Comparison of ENCODE assay signal across 8 cellular contexts in the genomic region with DNA sequence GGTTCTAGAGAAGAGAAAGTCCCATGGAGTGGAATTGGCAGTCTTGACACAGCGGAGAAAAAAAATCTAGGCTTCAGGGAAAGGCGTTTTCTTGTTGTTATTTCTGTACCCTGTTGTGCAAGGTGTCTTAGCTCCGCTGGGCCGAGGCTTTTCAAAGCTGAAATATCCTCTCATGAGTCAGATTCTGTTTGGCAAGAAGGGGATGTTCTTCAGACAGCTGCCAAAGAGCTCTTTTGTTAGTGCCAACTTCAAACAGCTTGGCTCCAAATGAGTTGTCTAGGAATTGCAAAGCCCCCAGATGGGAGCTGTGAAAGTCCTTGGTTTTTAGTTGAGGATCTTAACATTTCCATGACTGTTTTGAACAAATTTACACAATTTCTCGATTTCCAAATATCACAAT. TPM values are rescaled to one million over a fixed set of nuclear protein-coding genes. Genes with fewer than 3 reads are reported as not detected.
DNase-seq lines count a peak whose midpoint lies in the region; ATAC-seq and TF ChIP-seq lines count a peak whose summit lies in the region.

No MANE protein-coding gene starts in this region.

- intact Hi-C loops in Right ventricle myocardium inferior (cut with DNase I) (no loop called here), cardiac septum (cut with DNase I) (loop anchor here (1.0 kb wide), 1 partner anchor 26 kb away; no protein-coding TSS in a partner anchor), posterior vena cava (cut with DNase I) (no loop called here)

- no peaks in the 10 kb centered on the region for H3K9me3 ChIP-seq in T-helper 17 cell (ENCODE audit: control insufficient read depth, low read length, poor library complexity, severe bottlenecking)

- peaks cover 15% of the 10 kb centered on the region for H3K36me3 Mint-ChIP-seq in T-helper 17 cell (ENCODE audit: low read depth)

- POLR2A ChIA-PET in GM10248 (lab: Yijun Ruan, JAX) = no interaction called here

- H3K27me3 Mint-ChIP-seq in T-helper 17 cell = no peaks in the 10 kb centered on the region

- ATAC-seq in Right ventricle myocardium inferior = peak; percentile 25
- ATAC-seq in T-helper 17 cell = no peak

- peak overlapping the region; percentile 83 for H3K27ac Mint-ChIP-seq in T-helper 17 cell

- peak overlapping the region; percentile 31 for H3K4me3 Mint-ChIP-seq in T-helper 17 cell

- CTCF ChIA-PET in GM10248 (lab: Yijun Ruan, JAX) = interaction anchor here (1.3 to 2.4 kb wide), 3 partner anchors 21 to 479 kb away, joined by 3 to 9 read pairs (median 4); no protein-coding TSS in a partner anchor

- TF ChIP-seq CTCF in GM10248 (IDR thresholded peaks at IDR 0.05; ENCODE audit: control extremely low read depth, extremely low read depth, low read depth, missing control alignments) = no peak

- H3K4me1 Mint-ChIP-seq in T-helper 17 cell = peaks cover 29% of the 10 kb centered on the region

- DNase-seq in Right ventricle myocardium inferior (ENCODE audit: missing footprints) = no peak
- DNase-seq in cardiac septum (ENCODE audit: low spot score) = no peak
- DNase-seq in T-helper 17 cell = no peak
- peak; percentile 34 for DNase-seq in glomerular endothelial cell (ENCODE audit: extremely low read depth, low read depth, low spot score)
- DNase-seq in posterior vena cava (ENCODE audit: low spot score) = peak; percentile 83
- no peak for DNase-seq in SHP77 treated with DMSO at 0.1 percent for 48 hours (lab: John Stamatoyannopoulos, UW)
- no peak for DNase-seq in GM10248 (ENCODE audit: extremely low spot score)
- DNase-seq in stimulated activated naive CD4-positive, alpha-beta T cell treated with Interleukin-2 at 50 U/mL for 16 hours (lab: John Stamatoyannopoulos, UW) = no peak

RNA-seq across cellular contexts. Expression of gene CRLS1, which starts 2.3 kb away (rescaled TPM):
- 104 TPM for total RNA-seq in Right ventricle myocardium inferior
- total RNA-seq in cardiac septum = 79.2 TPM
- total RNA-seq in T-helper 17 cell = 10 to 100 TPM; 19.7 to 21.9 TPM
- 21.6 and 25.3 TPM in 2 replicates for total RNA-seq in glomerular endothelial cell
- total RNA-seq in posterior vena cava = 10 to 100 TPM; 34.0 to 50.7 TPM

RNA-seq across cellular contexts. Expression of gene LRRN4, which starts 45.6 kb away (rescaled TPM):
- total RNA-seq in Right ventricle myocardium inferior = 0.46 TPM
- 0.11 TPM for total RNA-seq in cardiac septum
- not detected for total RNA-seq in T-helper 17 cell
- total RNA-seq in glomerular endothelial cell = 19.4 and 59.0 TPM in 2 replicates
- under 1 TPM; 0.10 to 0.19 TPM for total RNA-seq in posterior vena cava

RNA-seq across cellular contexts. Expression of gene MCM8, which starts 57.8 kb away (rescaled TPM):
- 6.4 TPM for total RNA-seq in Right ventricle myocardium inferior
- total RNA-seq in cardiac septum = 6.1 TPM
- total RNA-seq in T-helper 17 cell = 1 to 10 TPM; 2.8 to 3.4 TPM
- 4.6 and 4.7 TPM in 2 replicates for total RNA-seq in glomerular endothelial cell
- total RNA-seq in posterior vena cava = 1 to 10 TPM; 4.3 to 4.4 TPM

RNA-seq across cellular contexts. Expression of gene TRMT6, which starts 57.9 kb away (rescaled TPM):
- total RNA-seq in Right ventricle myocardium inferior = 6.1 TPM
- 13.5 TPM for total RNA-seq in cardiac septum
- 10 to 100 TPM; 12.8 to 14.6 TPM for total RNA-seq in T-helper 17 cell
- total RNA-seq in glomerular endothelial cell = 6.1 and 8.0 TPM in 2 replicates
- total RNA-seq in posterior vena cava = 10 to 100 TPM in 1 of 2 donors, 1 to 10 TPM in 1; 8.5 to 12.0 TPM

Comparison
In these comparisons a context has a peak if more than half of its experiments do, and no peak if none do; other contexts are left out.
1. DNase-seq: peak in glomerular endothelial cell (single experiment) and posterior vena cava (single experiment); none in Right ventricle myocardium inferior (single experiment), cardiac septum (single experiment), T-helper 17 cell (0 of 3), SHP77 treated with DMSO at 0.1 percent for 48 hours (single experiment), GM10248 (single experiment) and stimulated activated naive CD4-positive, alpha-beta T cell treated with Interleukin-2 at 50 U/mL for 16 hours (single experiment).
2. RNA of gene LRRN4, which starts 45.6 kb away (total RNA-seq): 19.4 to 59.0 TPM in glomerular endothelial cell; 0.46 TPM in Right ventricle myocardium inferior (single experiment), 0.10 to 0.19 TPM in posterior vena cava, 0.11 TPM in cardiac septum (single experiment) and not detected in T-helper 17 cell; every median in the first group is over 10 times any median in the second.